Comparison of ENCODE assay signal across 9 cellular contexts in genomic region chr12:29164477-29165163, GRCh38. TPM values are rescaled to one million over a fixed set of nuclear protein-coding genes. Genes with fewer than 3 reads are reported as not detected.
DNase-seq lines count a peak whose midpoint lies in the region; ATAC-seq, FAIRE-seq and TF ChIP-seq lines count a peak whose summit lies in the region.
"Had no signal": no experiment of that assay in that cellular context is flagged by ENCODE, and none has a peak within 500 bp of the region (broad histone marks: within the 10 kb centered on the region; RNA-seq: fewer than 3 reads in every experiment).

No MANE protein-coding gene starts in this region.

- no peaks in the 10 kb centered on the region for H4K20me1 ChIP-seq in K562 (replicated peaks; ENCODE audit: control insufficient read depth, insufficient read depth, low read length)

- peak overlapping the region; percentile 34; the same call in 1 of the 2 replicates for H3K4me2 ChIP-seq in K562 (ENCODE audit: insufficient read depth, low read length)

- peak overlapping the region; percentile 64; the same call in 2 of the 3 replicates for H3K27ac ChIP-seq in K562 (ENCODE audit: extremely low read depth, low read depth, low read length)

- DNase-seq in GM04504 (ENCODE audit: low read depth) (peak; percentile 41), HTR-8/SVneo (ENCODE audit: insufficient read length, low spot score) (peak; percentile 2), K562 (ENCODE audit: extremely low read depth in 1 of 4, low spot score in 3 of 4) (peak in 2 of 4 experiments; percentile 19 to 44), memory B cell (ENCODE audit: low spot score in 2 of 2) (no peak), chondrocyte (ENCODE audit: low spot score) (no peak), GDM1 (lab: John Stamatoyannopoulos, UW) (no peak)
- no peak for DNase-seq in activated CD4-positive, alpha-beta memory T cell treated with anti-CD3 and anti-CD28 coated beads for 36 hours

- no peak for TF ChIP-seq POLR2A in K562 (conservative IDR thresholded peaks at IDR 0.05)

- in situ Hi-C loops in K562 (cut with MboI): no loop called here

- no peaks in the 10 kb centered on the region for H3K79me2 ChIP-seq in K562 (ENCODE audit: control insufficient read depth, insufficient read depth, low read length)

- CTCF ChIA-PET in K562 (lab: Yijun Ruan, JAX; ENCODE audit: low intra/inter-chr PET ratio): no interaction called here
- CTCF ChIA-PET in activated CD4-positive, alpha-beta memory T cell treated with anti-CD3 and anti-CD28 coated beads for 36 hours (lab: Charles Lee): no interaction called here

- WGBS in K562 (ENCODE audit: insufficient coverage, low coverage, missing lambda C conversion rate): 4% methylated on average over 5 of the region's 6 CpGs

- H3K36me3 Mint-ChIP-seq in memory B cell: no peaks in the 10 kb centered on the region
- H3K36me3 Mint-ChIP-seq in activated CD4-positive, alpha-beta memory T cell treated with anti-CD3 and anti-CD28 coated beads for 36 hours: peaks cover 6% of the 10 kb centered on the region
- no peaks in the 10 kb centered on the region for H3K36me3 Mint-ChIP-seq in chondrocyte (ENCODE audit: low read depth)

- BruUV-seq in K562 (replicated peaks; lab: Mats Ljungman, UMichigan): no TSS peak

- H3K27ac Mint-ChIP-seq in memory B cell (peak overlapping the region; percentile 83), chondrocyte (ENCODE audit: unreplicated experiment) (no peak overlapping the region)
- no peak overlapping the region for H3K27ac Mint-ChIP-seq in activated CD4-positive, alpha-beta memory T cell treated with anti-CD3 and anti-CD28 coated beads for 36 hours
- H3K27ac Mint-ChIP-seq: T-helper 1 cell treated with Interleukin-12 subunit alpha and Interleukin-12 subunit beta and Interleukin-4 antibody, amounts not matched to agents 30 μg/mL and 1 μg/mL, for 36 hours had no signal

- no peaks in the 10 kb centered on the region for H3K9me3 Mint-ChIP-seq in memory B cell
- no peaks in the 10 kb centered on the region for H3K9me3 Mint-ChIP-seq in activated CD4-positive, alpha-beta memory T cell treated with anti-CD3 and anti-CD28 coated beads for 36 hours
- H3K9me3 Mint-ChIP-seq in chondrocyte (ENCODE audit: low read depth): no peaks in the 10 kb centered on the region

- peak overlapping the region in 1 of 2 experiments; percentile 8; a peak in 2 of 4 replicates for H3K9ac ChIP-seq in K562 (ENCODE audit: insufficient read depth in 1 of 2, low read depth in 2 of 2, low read length in 2 of 2)

- no peak for TF ChIP-seq CTCF in K562 (IDR thresholded peaks at IDR 0.05 in 2 of 3, conservative IDR thresholded peaks at IDR 0.05 in 1 of 3; ENCODE audit: insufficient read depth in 2 of 3, low read depth in 1 of 3, low read length in 3 of 3)
- no peak for TF ChIP-seq CTCF in chondrocyte (IDR thresholded peaks at IDR 0.05)

- H2AFZ ChIP-seq in K562 (ENCODE audit: low read depth, low read length): 0 out of 2 replicates have a peak overlapping the region, but pooled peaks have one; percentile 50

- H3K27me3 ChIP-seq in K562 (ENCODE audit: control insufficient read depth in 2 of 2, insufficient read depth in 2 of 2, low read length in 2 of 2): no peaks in the 10 kb centered on the region

- POLR2A ChIA-PET in K562 (lab: Yijun Ruan, JAX): no interaction called here
- POLR2A ChIA-PET in activated CD4-positive, alpha-beta memory T cell treated with anti-CD3 and anti-CD28 coated beads for 36 hours (lab: Charles Lee): no interaction called here

- no peak overlapping the region for H3K4me3 ChIP-seq in K562

- H3K27me3 Mint-ChIP-seq in memory B cell (peaks cover 5% of the 10 kb centered on the region), chondrocyte (ENCODE audit: low read depth) (no peaks in the 10 kb centered on the region)
- no peaks in the 10 kb centered on the region for H3K27me3 Mint-ChIP-seq in activated CD4-positive, alpha-beta memory T cell treated with anti-CD3 and anti-CD28 coated beads for 36 hours

- H3K4me1 Mint-ChIP-seq in memory B cell: peaks cover 10% of the 10 kb centered on the region
- peaks cover 22% of the 10 kb centered on the region for H3K4me1 Mint-ChIP-seq in activated CD4-positive, alpha-beta memory T cell treated with anti-CD3 and anti-CD28 coated beads for 36 hours (ENCODE audit: low read depth)
- peaks cover 3% of the 10 kb centered on the region for H3K4me1 Mint-ChIP-seq in chondrocyte (ENCODE audit: low read depth)

- no peak for TF ChIP-seq EP300 in K562 (IDR thresholded peaks at IDR 0.05; ENCODE audit: low read length)

- H3K36me3 ChIP-seq in K562 (ENCODE audit: control insufficient read depth, insufficient read depth, low read length): no peaks in the 10 kb centered on the region

- H3K4me3 Mint-ChIP-seq in memory B cell (no peak overlapping the region), chondrocyte (ENCODE audit: unreplicated experiment) (no peak overlapping the region)
- no peak overlapping the region for H3K4me3 Mint-ChIP-seq in activated CD4-positive, alpha-beta memory T cell treated with anti-CD3 and anti-CD28 coated beads for 36 hours
- H3K4me3 Mint-ChIP-seq: T-helper 1 cell treated with Interleukin-12 subunit alpha and Interleukin-12 subunit beta and Interleukin-4 antibody, amounts not matched to agents 30 μg/mL and 1 μg/mL, for 36 hours had no signal

- H3K9me3 ChIP-seq in K562 (replicated peaks; ENCODE audit: control insufficient read depth, insufficient read depth, low read depth, low read length): no peaks in the 10 kb centered on the region

- no peaks in the 10 kb centered on the region for H3K9me1 ChIP-seq in K562 (ENCODE audit: control insufficient read depth, insufficient read depth, low read length)

- FAIRE-seq in HTR-8/SVneo (lab: Jason Lieb, UNC): no peak
- FAIRE-seq in K562 (lab: Jason Lieb, UNC): peak; percentile 63

- intact Hi-C loops in K562 (cut with micrococcal nuclease): no loop called here
- intact Hi-C loops in activated CD4-positive, alpha-beta memory T cell treated with anti-CD3 and anti-CD28 coated beads for 36 hours (cut with micrococcal nuclease): no loop called here

- H3K4me1 ChIP-seq in K562 (replicated peaks in 1 of 2; ENCODE audit: control insufficient read depth in 2 of 2, insufficient read depth in 2 of 2, low read length in 2 of 2): peaks cover 0 to 14% of the 10 kb centered on the region in 2 experiments; a peak in 3 of 5 replicates

- peak; percentile 100 for ATAC-seq in GM21529 (IDR thresholded peaks at IDR 0.05; ENCODE audit: unreplicated experiment)
- peak; percentile 81 for ATAC-seq in K562
- peak; percentile 97 for ATAC-seq in memory B cell (ENCODE audit: low read depth)

- no peak for TF ChIP-seq RAD21 in K562 (CRISPR knock-in tag; conservative IDR thresholded peaks at IDR 0.05 in 1 of 2, IDR thresholded peaks at IDR 0.05 in 1 of 2)

TF ChIP-seq in K562, 482 proteins besides CTCF, POLR2A, EP300 and RAD21 (continues in another document):
- TF ChIP-seq CUX1 (CRISPR knock-in tag; IDR thresholded peaks at IDR 0.05): no peak

RNA-seq across cellular contexts. Expression of gene FAR2, which starts 15.5 kb away (rescaled TPM):
- 8.6 and 9.1 TPM in 2 replicates for total RNA-seq in K562 (2011; cell fraction: chromatin; rRNA removed; ENCODE audit: low replicate concordance)
- 3.0 and 6.3 TPM in 2 replicates for total RNA-seq in K562 (2011; cell fraction: nucleolus; rRNA removed)
- 10.5 and 18.5 TPM in 2 replicates for total RNA-seq in K562 (2011; cell fraction: nucleoplasm; rRNA removed)
- 5.2 and 8.4 TPM in 2 replicates for total RNA-seq in K562 (2014; rRNA removed)
- total RNA-seq in K562 (2014; rRNA removed; fragmentation: Illumina TruSeq; extraction: Trizol): 7.3 and 8.8 TPM in 2 replicates
- total RNA-seq in K562 (2015; rRNA removed; fragmentation: Illumina TruSeq; extraction: Trizol): 7.8 and 9.5 TPM in 2 replicates
- total RNA-seq in K562 (2021): 8.5 and 12.7 TPM in 2 replicates
- 8.2 and 12.6 TPM in 2 replicates for polyA plus RNA-seq in K562 (2011; rRNA removed)
- 4.8 and 12.9 TPM in 2 replicates for polyA plus RNA-seq in K562 (2011; cell fraction: cytosol; rRNA removed)
- 6.1 and 15.3 TPM in 2 replicates for polyA plus RNA-seq in K562 (2011; cell fraction: nucleus; rRNA removed)
- 7.4 and 10.5 TPM in 2 replicates for polyA plus RNA-seq in K562 (2012)
- polyA plus RNA-seq in K562 (2014; fragmentation: Illumina TruSeq; extraction: Trizol): 7.9 and 13.4 TPM in 2 replicates
- 1 to 10 TPM; 9.4 to 9.7 TPM for polyA plus RNA-seq in K562 (2014; fragmentation: Nextera tagmentation; extraction: Ambion mirVana)
- 5.0 and 6.6 TPM in 2 replicates for polyA plus RNA-seq in K562 (2014; rRNA removed)
- polyA minus RNA-seq in K562 (2011; rRNA and poly(A)+ RNA removed): 8.3 and 17.1 TPM in 2 replicates
- 7.7 and 11.6 TPM in 2 replicates for polyA minus RNA-seq in K562 (2011; cell fraction: cytosol; rRNA and poly(A)+ RNA removed)
- 9.2 and 23.2 TPM in 2 replicates for polyA minus RNA-seq in K562 (2011; cell fraction: nucleus; rRNA and poly(A)+ RNA removed)
- 1 to 10 TPM; 9.2 to 9.9 TPM for total RNA-seq in activated CD4-positive, alpha-beta memory T cell treated with anti-CD3 and anti-CD28 coated beads for 36 hours
- 11.1 to 19.6 TPM (median 19.3 TPM) in 3 replicates for total RNA-seq in chondrocyte

Comparison
In these comparisons a context has a peak if more than half of its experiments do, and no peak if none do; other contexts are left out.
1. DNase-seq: peak in GM04504 (single experiment) and HTR-8/SVneo (single experiment); none in memory B cell (0 of 2), activated CD4-positive, alpha-beta memory T cell treated with anti-CD3 and anti-CD28 coated beads for 36 hours (single experiment), chondrocyte (single experiment) and GDM1 (single experiment).
2. Peak in every context shown above with its lines, with median percentiles within 50 percentile points of each other: ATAC-seq.